8 cellular contexts compared by ENCODE assay signal in the genomic region with DNA sequence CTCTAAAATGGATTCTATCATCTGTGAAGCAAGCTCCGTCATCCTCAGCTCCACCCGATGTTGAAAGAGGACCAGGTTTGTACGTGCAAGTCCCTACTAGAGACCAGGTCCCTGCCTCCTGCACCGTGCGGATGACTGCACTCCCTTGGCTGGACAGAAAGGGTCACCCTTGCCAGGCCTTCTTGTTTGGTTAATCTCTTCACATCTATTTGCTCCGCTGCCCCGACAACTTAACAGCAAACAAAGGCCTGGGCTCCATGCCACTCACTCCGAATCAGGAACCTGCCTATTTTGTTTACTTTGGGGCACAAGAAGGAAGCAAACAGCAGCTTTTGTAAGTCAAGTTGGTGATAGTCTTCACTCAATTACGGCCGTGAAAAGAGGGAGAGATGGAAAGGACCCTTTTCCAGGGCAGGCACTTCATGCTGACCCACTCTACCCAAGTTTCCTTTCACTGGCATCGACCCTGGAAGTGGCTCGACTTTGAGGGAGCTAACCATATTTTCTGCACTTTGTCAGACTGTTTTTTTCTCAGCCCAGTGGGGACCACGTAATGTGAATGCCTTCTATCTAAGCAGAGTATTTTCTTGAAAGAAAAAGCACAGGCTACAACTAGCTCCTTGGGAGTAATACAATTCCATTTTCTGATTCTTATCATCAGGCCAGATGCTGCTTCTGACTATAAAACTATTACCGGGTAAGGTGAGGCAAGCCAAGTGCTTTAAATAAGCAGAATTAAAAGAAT.
DNase-seq lines count a peak whose midpoint lies in the region; ATAC-seq and TF ChIP-seq lines count a peak whose summit lies in the region.

No MANE protein-coding gene starts in this region.

- H3K27me3 Mint-ChIP-seq in brain: no peaks in the 10 kb centered on the region

- H3K4me3 Mint-ChIP-seq in brain: peak overlapping the region in 3 of 5 experiments; percentile 18 to 66 (median 39)

- ATAC-seq in left colon (peak; percentile 93), HG02623 (IDR thresholded peaks at IDR 0.05; ENCODE audit: unreplicated experiment) (no peak), GM18907 (IDR thresholded peaks at IDR 0.05; ENCODE audit: unreplicated experiment) (no peak)

- peak; percentile 60 for DNase-seq in NCI-H146 treated with DMSO at 0.1 percent for 48 hours (lab: John Stamatoyannopoulos, UW; ENCODE audit: unreplicated experiment)
- DNase-seq in left colon: peak; percentile 56 to 73
- peak; percentile 44 for DNase-seq in superior temporal gyrus (ENCODE audit: extremely low spot score)
- no peak for DNase-seq in HCEC 1CT
- DNase-seq in GM10266 (ENCODE audit: extremely low spot score): no peak

- H3K36me3 Mint-ChIP-seq in brain: peaks cover 47% of the 10 kb centered on the region

- intact Hi-C loops in left colon (cut with DNase I, micrococcal nuclease): no loop called here

- H3K4me1 Mint-ChIP-seq in brain: peaks cover 70% of the 10 kb centered on the region

- peak overlapping the region in 4 of 5 experiments; percentile 47 to 84 (median 66) for H3K27ac Mint-ChIP-seq in brain

- no peak for TF ChIP-seq CTCF in brain (conservative IDR thresholded peaks at IDR 0.05)
- TF ChIP-seq CTCF in GM10266 (IDR thresholded peaks at IDR 0.05; ENCODE audit: control insufficient read depth, insufficient read depth, low read depth, missing control alignments): no peak

- H3K9me3 Mint-ChIP-seq in brain: peaks cover 0 to 2% (median 0%) of the 10 kb centered on the region in 5 experiments

Comparison
In these comparisons a context has a peak if more than half of its experiments do, and no peak if none do; other contexts are left out.
1. DNase-seq: peak in NCI-H146 treated with DMSO at 0.1 percent for 48 hours (single experiment), left colon (2 of 2) and superior temporal gyrus (single experiment); none in HCEC 1CT (single experiment) and GM10266 (single experiment).